2 cellular contexts compared by ENCODE assay signal in the genomic region with DNA sequence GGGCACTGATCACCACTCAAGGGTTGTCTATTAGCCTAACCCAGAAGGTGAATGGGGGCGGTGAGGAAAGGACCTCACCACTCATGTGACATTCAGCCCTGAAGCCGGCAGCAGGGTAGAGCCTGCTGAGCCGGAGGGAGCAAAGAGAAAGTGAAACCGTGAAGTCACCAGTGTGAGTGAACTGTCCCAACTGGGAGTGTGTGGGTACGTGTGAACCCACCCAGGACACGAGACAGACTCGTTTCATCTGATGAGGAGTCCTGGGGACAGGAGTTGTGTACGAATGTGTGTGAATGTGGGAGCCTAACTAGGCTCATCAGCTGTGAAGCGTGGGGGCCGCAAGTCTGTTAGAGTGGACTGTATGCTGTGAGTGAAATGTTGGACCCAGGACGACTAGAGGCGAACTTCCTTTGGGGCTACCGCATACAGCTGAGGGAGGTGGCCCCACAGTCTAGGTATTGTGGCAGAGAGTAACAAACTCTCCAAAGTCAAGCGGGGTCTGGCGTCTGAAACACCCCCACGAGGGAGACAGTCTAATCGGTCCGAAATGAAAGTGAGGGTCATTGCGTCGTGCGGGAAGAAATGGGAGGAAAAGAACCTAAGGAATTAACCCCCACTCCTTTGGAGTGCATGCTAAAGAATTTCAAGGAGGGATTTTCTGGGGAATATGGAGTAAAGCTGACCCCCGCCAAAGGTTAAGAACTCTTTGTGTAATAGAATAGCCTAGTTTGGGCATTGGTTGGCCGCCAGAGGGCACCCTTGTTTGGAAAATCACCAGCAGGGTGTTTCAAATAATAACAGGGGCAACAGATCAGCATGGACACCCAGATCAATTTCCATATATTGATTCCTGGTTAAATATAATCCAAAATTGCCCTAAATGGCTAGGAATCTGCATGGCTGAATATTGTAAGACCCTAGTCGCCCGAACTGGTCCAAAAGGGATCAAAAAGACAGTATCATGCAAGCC.
TF ChIP-seq lines count a peak whose summit lies in the region.

No MANE protein-coding gene starts in this region.

TF ChIP-seq in GM23338, 12 proteins besides CTCF, POLR2A, EP300 and RAD21 (continued from another document and continues in another):
- TF ChIP-seq, protein P1, sequence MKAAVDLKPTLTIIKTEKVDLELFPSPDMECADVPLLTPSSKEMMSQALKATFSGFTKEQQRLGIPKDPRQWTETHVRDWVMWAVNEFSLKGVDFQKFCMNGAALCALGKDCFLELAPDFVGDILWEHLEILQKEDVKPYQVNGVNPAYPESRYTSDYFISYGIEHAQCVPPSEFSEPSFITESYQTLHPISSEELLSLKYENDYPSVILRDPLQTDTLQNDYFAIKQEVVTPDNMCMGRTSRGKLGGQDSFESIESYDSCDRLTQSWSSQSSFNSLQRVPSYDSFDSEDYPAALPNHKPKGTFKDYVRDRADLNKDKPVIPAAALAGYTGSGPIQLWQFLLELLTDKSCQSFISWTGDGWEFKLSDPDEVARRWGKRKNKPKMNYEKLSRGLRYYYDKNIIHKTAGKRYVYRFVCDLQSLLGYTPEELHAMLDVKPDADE (IDR thresholded peaks at IDR 0.05) = no peak
- no peak for TF ChIP-seq POLR2AphosphoS5 (IDR thresholded peaks at IDR 0.05; ENCODE audit: low read depth)
- no peak for TF ChIP-seq CREB1 (CRISPR knock-in tag; IDR thresholded peaks at IDR 0.05; ENCODE audit: low read depth)
- no peak for TF ChIP-seq STAT1 (IDR thresholded peaks at IDR 0.05; ENCODE audit: unreplicated experiment)
- no peak for TF ChIP-seq ZNF331 (CRISPR knock-in tag; IDR thresholded peaks at IDR 0.05; ENCODE audit: low read depth)
- no peak for TF ChIP-seq EZH2 (IDR thresholded peaks at IDR 0.05; ENCODE audit: low read depth, unreplicated experiment)
- TF ChIP-seq, protein P2, sequence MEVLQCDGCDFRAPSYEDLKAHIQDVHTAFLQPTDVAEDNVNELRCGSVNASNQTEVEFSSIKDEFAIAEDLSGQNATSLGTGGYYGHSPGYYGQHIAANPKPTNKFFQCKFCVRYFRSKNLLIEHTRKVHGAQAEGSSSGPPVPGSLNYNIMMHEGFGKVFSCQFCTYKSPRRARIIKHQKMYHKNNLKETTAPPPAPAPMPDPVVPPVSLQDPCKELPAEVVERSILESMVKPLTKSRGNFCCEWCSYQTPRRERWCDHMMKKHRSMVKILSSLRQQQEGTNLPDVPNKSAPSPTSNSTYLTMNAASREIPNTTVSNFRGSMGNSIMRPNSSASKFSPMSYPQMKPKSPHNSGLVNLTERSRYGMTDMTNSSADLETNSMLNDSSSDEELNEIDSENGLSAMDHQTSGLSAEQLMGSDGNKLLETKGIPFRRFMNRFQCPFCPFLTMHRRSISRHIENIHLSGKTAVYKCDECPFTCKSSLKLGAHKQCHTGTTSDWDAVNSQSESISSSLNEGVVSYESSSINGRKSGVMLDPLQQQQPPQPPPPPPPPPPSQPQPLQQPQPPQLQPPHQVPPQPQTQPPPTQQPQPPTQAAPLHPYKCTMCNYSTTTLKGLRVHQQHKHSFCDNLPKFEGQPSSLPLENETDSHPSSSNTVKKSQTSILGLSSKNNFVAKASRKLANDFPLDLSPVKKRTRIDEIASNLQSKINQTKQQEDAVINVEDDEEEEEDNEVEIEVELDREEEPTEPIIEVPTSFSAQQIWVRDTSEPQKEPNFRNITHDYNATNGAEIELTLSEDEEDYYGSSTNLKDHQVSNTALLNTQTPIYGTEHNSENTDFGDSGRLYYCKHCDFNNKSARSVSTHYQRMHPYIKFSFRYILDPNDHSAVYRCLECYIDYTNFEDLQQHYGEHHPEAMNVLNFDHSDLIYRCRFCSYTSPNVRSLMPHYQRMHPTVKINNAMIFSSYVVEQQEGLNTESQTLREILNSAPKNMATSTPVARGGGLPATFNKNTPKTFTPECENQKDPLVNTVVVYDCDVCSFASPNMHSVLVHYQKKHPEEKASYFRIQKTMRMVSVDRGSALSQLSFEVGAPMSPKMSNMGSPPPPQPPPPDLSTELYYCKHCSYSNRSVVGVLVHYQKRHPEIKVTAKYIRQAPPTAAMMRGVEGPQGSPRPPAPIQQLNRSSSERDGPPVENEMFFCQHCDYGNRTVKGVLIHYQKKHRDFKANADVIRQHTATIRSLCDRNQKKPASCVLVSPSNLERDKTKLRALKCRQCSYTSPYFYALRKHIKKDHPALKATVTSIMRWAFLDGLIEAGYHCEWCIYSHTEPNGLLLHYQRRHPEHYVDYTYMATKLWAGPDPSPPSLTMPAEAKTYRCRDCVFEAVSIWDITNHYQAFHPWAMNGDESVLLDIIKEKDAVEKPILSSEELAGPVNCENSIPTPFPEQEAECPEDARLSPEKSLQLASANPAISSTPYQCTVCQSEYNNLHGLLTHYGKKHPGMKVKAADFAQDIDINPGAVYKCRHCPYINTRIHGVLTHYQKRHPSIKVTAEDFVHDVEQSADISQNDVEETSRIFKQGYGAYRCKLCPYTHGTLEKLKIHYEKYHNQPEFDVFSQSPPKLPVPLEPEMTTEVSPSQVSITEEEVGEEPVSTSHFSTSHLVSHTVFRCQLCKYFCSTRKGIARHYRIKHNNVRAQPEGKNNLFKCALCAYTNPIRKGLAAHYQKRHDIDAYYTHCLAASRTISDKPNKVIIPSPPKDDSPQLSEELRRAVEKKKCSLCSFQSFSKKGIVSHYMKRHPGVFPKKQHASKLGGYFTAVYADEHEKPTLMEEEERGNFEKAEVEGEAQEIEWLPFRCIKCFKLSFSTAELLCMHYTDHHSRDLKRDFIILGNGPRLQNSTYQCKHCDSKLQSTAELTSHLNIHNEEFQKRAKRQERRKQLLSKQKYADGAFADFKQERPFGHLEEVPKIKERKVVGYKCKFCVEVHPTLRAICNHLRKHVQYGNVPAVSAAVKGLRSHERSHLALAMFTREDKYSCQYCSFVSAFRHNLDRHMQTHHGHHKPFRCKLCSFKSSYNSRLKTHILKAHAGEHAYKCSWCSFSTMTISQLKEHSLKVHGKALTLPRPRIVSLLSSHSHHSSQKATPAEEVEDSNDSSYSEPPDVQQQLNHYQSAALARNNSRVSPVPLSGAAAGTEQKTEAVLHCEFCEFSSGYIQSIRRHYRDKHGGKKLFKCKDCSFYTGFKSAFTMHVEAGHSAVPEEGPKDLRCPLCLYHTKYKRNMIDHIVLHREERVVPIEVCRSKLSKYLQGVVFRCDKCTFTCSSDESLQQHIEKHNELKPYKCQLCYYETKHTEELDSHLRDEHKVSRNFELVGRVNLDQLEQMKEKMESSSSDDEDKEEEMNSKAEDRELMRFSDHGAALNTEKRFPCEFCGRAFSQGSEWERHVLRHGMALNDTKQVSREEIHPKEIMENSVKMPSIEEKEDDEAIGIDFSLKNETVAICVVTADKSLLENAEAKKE (CRISPR knock-in tag; IDR thresholded peaks at IDR 0.05) = no peak
- TF ChIP-seq NANOG (IDR thresholded peaks at IDR 0.05; ENCODE audit: borderline replicate concordance) = no peak

TF ChIP-seq in H1, 55 proteins besides CTCF, POLR2A, EP300 and RAD21 (continued from another document):
- TF ChIP-seq, protein P3, sequence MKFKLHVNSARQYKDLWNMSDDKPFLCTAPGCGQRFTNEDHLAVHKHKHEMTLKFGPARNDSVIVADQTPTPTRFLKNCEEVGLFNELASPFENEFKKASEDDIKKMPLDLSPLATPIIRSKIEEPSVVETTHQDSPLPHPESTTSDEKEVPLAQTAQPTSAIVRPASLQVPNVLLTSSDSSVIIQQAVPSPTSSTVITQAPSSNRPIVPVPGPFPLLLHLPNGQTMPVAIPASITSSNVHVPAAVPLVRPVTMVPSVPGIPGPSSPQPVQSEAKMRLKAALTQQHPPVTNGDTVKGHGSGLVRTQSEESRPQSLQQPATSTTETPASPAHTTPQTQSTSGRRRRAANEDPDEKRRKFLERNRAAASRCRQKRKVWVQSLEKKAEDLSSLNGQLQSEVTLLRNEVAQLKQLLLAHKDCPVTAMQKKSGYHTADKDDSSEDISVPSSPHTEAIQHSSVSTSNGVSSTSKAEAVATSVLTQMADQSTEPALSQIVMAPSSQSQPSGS (IDR thresholded peaks at IDR 0.05; ENCODE audit: low read length) = no peak
- no peak for TF ChIP-seq POU5F1 (IDR thresholded peaks at IDR 0.05; ENCODE audit: low read depth, low read length)
- TF ChIP-seq TEAD4 (IDR thresholded peaks at IDR 0.05; ENCODE audit: low read depth, low read length) = no peak
- no peak for TF ChIP-seq NRF1 (IDR thresholded peaks at IDR 0.05; ENCODE audit: low read depth, low read length)
- TF ChIP-seq SP2 (IDR thresholded peaks at IDR 0.05; ENCODE audit: low read length) = no peak
- TF ChIP-seq SP1 (IDR thresholded peaks at IDR 0.05; ENCODE audit: low read depth, low read length) = no peak
- TF ChIP-seq KDM4A (IDR thresholded peaks at IDR 0.05; ENCODE audit: low read depth, low read length, severe bottlenecking) = no peak
- TF ChIP-seq, protein P4, sequence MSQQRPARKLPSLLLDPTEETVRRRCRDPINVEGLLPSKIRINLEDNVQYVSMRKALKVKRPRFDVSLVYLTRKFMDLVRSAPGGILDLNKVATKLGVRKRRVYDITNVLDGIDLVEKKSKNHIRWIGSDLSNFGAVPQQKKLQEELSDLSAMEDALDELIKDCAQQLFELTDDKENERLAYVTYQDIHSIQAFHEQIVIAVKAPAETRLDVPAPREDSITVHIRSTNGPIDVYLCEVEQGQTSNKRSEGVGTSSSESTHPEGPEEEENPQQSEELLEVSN (IDR thresholded peaks at IDR 0.05) = no peak
- TF ChIP-seq, protein P5, sequence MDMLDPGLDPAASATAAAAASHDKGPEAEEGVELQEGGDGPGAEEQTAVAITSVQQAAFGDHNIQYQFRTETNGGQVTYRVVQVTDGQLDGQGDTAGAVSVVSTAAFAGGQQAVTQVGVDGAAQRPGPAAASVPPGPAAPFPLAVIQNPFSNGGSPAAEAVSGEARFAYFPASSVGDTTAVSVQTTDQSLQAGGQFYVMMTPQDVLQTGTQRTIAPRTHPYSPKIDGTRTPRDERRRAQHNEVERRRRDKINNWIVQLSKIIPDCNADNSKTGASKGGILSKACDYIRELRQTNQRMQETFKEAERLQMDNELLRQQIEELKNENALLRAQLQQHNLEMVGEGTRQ (IDR thresholded peaks at IDR 0.05; ENCODE audit: low read length) = no peak
- TF ChIP-seq FOSL1 (IDR thresholded peaks at IDR 0.05; ENCODE audit: insufficient read depth, low read depth, low read length) = no peak
- TF ChIP-seq NANOG (IDR thresholded peaks at IDR 0.05; ENCODE audit: insufficient read depth, low read depth, low read length, poor library complexity, severe bottlenecking) = no peak
- TF ChIP-seq ASH2L (IDR thresholded peaks at IDR 0.05; ENCODE audit: low read length) = no peak
- no peak for TF ChIP-seq RBBP5 (IDR thresholded peaks at IDR 0.05; ENCODE audit: borderline replicate concordance, low read depth, low read length)
- TF ChIP-seq PHF8 (conservative IDR thresholded peaks at IDR 0.05; ENCODE audit: low read depth, low read length) = no peak
- no peak for TF ChIP-seq SP4 (IDR thresholded peaks at IDR 0.05; ENCODE audit: low read length)
- no peak for TF ChIP-seq CBX8 (IDR thresholded peaks at IDR 0.05; ENCODE audit: borderline replicate concordance, low read depth, low read length)
- TF ChIP-seq TAF7 (optimal IDR thresholded peaks at IDR 0.05; ENCODE audit: borderline replicate concordance, low read depth, low read length) = no peak
- no peak for TF ChIP-seq RFX5 (IDR thresholded peaks at IDR 0.05; ENCODE audit: borderline replicate concordance, low read depth, low read length)
- TF ChIP-seq YY1 (IDR thresholded peaks at IDR 0.05; ENCODE audit: low read depth, low read length) = no peak
TF ChIP-seq in H1: peak in this region for 0.
